10 cellular contexts compared by ENCODE assay signal in genomic region chr11:1756791-1757771, GRCh38. TPM values are rescaled to one million over a fixed set of nuclear protein-coding genes. Genes with fewer than 3 reads are reported as not detected.
DNase-seq lines count a peak whose midpoint lies in the region; ATAC-seq and TF ChIP-seq lines count a peak whose summit lies in the region.
"Had no signal": no experiment of that assay in that cellular context is flagged by ENCODE, and none has a peak within 500 bp of the region (broad histone marks: within the 10 kb centered on the region; RNA-seq: fewer than 3 reads in every experiment).

No MANE protein-coding gene starts in this region.

- peaks cover 48 to 78% (median 60%) of the 10 kb centered on the region in 3 donors for H3K4me1 Mint-ChIP-seq in CD8-positive, alpha-beta memory T cell
- H3K4me1 Mint-ChIP-seq in T-helper 2 cell treated with Interferon-gamma antibody and Interleukin-4, amounts not matched to agents 5 μg/mL and 100 μg/mL, for 36 hours (ENCODE audit: low read depth): peaks cover 38% of the 10 kb centered on the region
- H3K4me1 Mint-ChIP-seq in Caco-2 (ENCODE audit: low read depth, unreplicated experiment): peaks cover under 1% of the 10 kb centered on the region
- H3K4me1 Mint-ChIP-seq: neural crest cell had no signal

- intact Hi-C loops in heart left ventricle (cut with DNase I): no loop called here
- intact Hi-C loops in gastrocnemius medialis (cut with DNase I; ENCODE audit: low total_unique reads): no loop called here
- intact Hi-C loops in Caco-2 (cut with micrococcal nuclease; ENCODE audit: unreplicated experiment): no loop called here

- peak overlapping the region; percentile 42 to 96 (median 84) for H3K27ac Mint-ChIP-seq in CD8-positive, alpha-beta memory T cell
- peak overlapping the region; percentile 84 for H3K27ac Mint-ChIP-seq in T-helper 2 cell treated with Interferon-gamma antibody and Interleukin-4, amounts not matched to agents 5 μg/mL and 100 μg/mL, for 36 hours
- no peak overlapping the region for H3K27ac Mint-ChIP-seq in Caco-2 (ENCODE audit: unreplicated experiment)

- H3K4me3 Mint-ChIP-seq in CD8-positive, alpha-beta memory T cell: peak overlapping the region; percentile 69 to 90 (median 78)
- peak overlapping the region; percentile 76 for H3K4me3 Mint-ChIP-seq in T-helper 2 cell treated with Interferon-gamma antibody and Interleukin-4, amounts not matched to agents 5 μg/mL and 100 μg/mL, for 36 hours
- H3K4me3 Mint-ChIP-seq in Caco-2 (ENCODE audit: unreplicated experiment): no peak overlapping the region
- H3K4me3 Mint-ChIP-seq: neural crest cell had no signal

- no peak overlapping the region for H3K27ac ChIP-seq in CD8-positive, alpha-beta memory T cell (ENCODE audit: low read depth, low read length)
- H3K27ac ChIP-seq in heart left ventricle (peak overlapping the region; percentile 30 to 99 (median 76)), gastrocnemius medialis (peak overlapping the region; percentile 98 to 100 (median 100))

- TF ChIP-seq POLR2A in heart left ventricle (IDR thresholded peaks at IDR 0.05) (no peak), gastrocnemius medialis (IDR thresholded peaks at IDR 0.05) (no peak)

- TF ChIP-seq CTCF in heart left ventricle (IDR thresholded peaks at IDR 0.05): no peak
- no peak for TF ChIP-seq CTCF in gastrocnemius medialis (IDR thresholded peaks at IDR 0.05 in 4 of 5, conservative IDR thresholded peaks at IDR 0.05 in 1 of 5)
- no peak for TF ChIP-seq CTCF in Caco-2 (IDR thresholded peaks at IDR 0.05; ENCODE audit: insufficient read depth in 1 of 2, low read depth in 1 of 2, low read length in 1 of 2, severe bottlenecking in 1 of 2, unreplicated experiment in 1 of 2)

- H3K4me3 ChIP-seq in CD8-positive, alpha-beta memory T cell (ENCODE audit: low read length): peak overlapping the region; percentile 43
- H3K4me3 ChIP-seq in heart left ventricle: peak overlapping the region in 1 of 12 donors; percentile 1
- no peak overlapping the region for H3K4me3 ChIP-seq in gastrocnemius medialis
- no peak overlapping the region for H3K4me3 ChIP-seq in Caco-2 (ENCODE audit: low read depth, low read length)

- H3K36me3 ChIP-seq in CD8-positive, alpha-beta memory T cell (ENCODE audit: insufficient read depth, low read length): no peaks in the 10 kb centered on the region
- H3K36me3 ChIP-seq in heart left ventricle (peaks cover 0 to 85% (median 62%) of the 10 kb centered on the region in 9 donors), gastrocnemius medialis (peaks cover 0 to 67% of the 10 kb centered on the region in 2 donors), Caco-2 (ENCODE audit: control insufficient read depth, insufficient read depth, low read length) (peaks cover 1% of the 10 kb centered on the region)

- no peaks in the 10 kb centered on the region for H3K27me3 ChIP-seq in CD8-positive, alpha-beta memory T cell (ENCODE audit: insufficient read depth, low read length, poor library complexity, severe bottlenecking)
- no peaks in the 10 kb centered on the region for H3K27me3 ChIP-seq in heart left ventricle
- H3K27me3 ChIP-seq in gastrocnemius medialis: no peaks in the 10 kb centered on the region
- no peaks in the 10 kb centered on the region for H3K27me3 ChIP-seq in Caco-2 (replicated peaks; ENCODE audit: control insufficient read depth, insufficient read depth, low read length)

- H3K4me1 ChIP-seq in CD8-positive, alpha-beta memory T cell (ENCODE audit: insufficient read depth, low read length): peaks cover 78% of the 10 kb centered on the region
- peaks cover 9 to 95% (median 70%) of the 10 kb centered on the region in 12 donors for H3K4me1 ChIP-seq in heart left ventricle
- peaks cover 79 to 90% of the 10 kb centered on the region in 2 donors for H3K4me1 ChIP-seq in gastrocnemius medialis
- no peaks in the 10 kb centered on the region; the same call in 1 of the 2 replicates for H3K4me1 ChIP-seq in Caco-2

- ATAC-seq in heart left ventricle (no peak), gastrocnemius medialis (no peak), GM21367 (IDR thresholded peaks at IDR 0.05; ENCODE audit: unreplicated experiment) (no peak)

- DNase-seq in CD8-positive, alpha-beta memory T cell: no peak
- no peak for DNase-seq in T-helper 2 cell treated with Interferon-gamma antibody and Interleukin-4, amounts not matched to agents 5 μg/mL and 100 μg/mL, for 36 hours (ENCODE audit: low spot score)
- peak in 2 of 5 donors; percentile 21 to 57 for DNase-seq in heart left ventricle
- DNase-seq in gastrocnemius medialis: no peak
- DNase-seq in SK-N-DZ (ENCODE audit: low spot score): no peak
- no peak for DNase-seq in effector CD4-positive, alpha-beta T cell
- no peak for DNase-seq in Caco-2
- DNase-seq: NCI-H2227 treated with DMSO at 0.1 percent for 48 hours had no signal

- H3K9me3 Mint-ChIP-seq in CD8-positive, alpha-beta memory T cell: no peaks in the 10 kb centered on the region
- H3K9me3 Mint-ChIP-seq in T-helper 2 cell treated with Interferon-gamma antibody and Interleukin-4, amounts not matched to agents 5 μg/mL and 100 μg/mL, for 36 hours: no peaks in the 10 kb centered on the region
- H3K9me3 Mint-ChIP-seq in Caco-2 (ENCODE audit: unreplicated experiment): no peaks in the 10 kb centered on the region
- H3K9me3 Mint-ChIP-seq: neural crest cell had no signal

- in situ Hi-C loops in gastrocnemius medialis (cut with MboI; ENCODE audit: low sequenced_read_pairs in 4 of 4): no loop called here

- CTCF ChIA-PET in CD8-positive, alpha-beta memory T cell (lab: Charles Lee): interaction anchor here (1.0 to 2.3 kb wide), 5 partner anchors 30 to 395 kb away, joined by 3 to 10 read pairs (median 4); no protein-coding TSS in a partner anchor
- CTCF ChIA-PET in Caco-2 (lab: Charles Lee): interaction anchor here (0.5 to 1.0 kb wide), 2 partner anchors 9 to 28 kb away, joined by 3 read pairs; no protein-coding TSS in a partner anchor

- WGBS in heart left ventricle, 4 donors: 88 to 92% (median 89%) methylated on average over 30 to 41 of the region's 41 CpGs

- POLR2A ChIA-PET in CD8-positive, alpha-beta memory T cell (lab: Charles Lee): interaction anchor here (1.0 to 1.1 kb wide), 2 partner anchors 36 to 96 kb away, joined by 4 read pairs; partner anchors contain the start of gene LSP1
- POLR2A ChIA-PET in Caco-2 (lab: Charles Lee): no interaction called here

- H3K9me3 ChIP-seq in CD8-positive, alpha-beta memory T cell (ENCODE audit: low read length): no peaks in the 10 kb centered on the region
- H3K9me3 ChIP-seq in heart left ventricle: no peaks in the 10 kb centered on the region
- no peaks in the 10 kb centered on the region for H3K9me3 ChIP-seq in gastrocnemius medialis
- H3K9me3 ChIP-seq in Caco-2: no peaks in the 10 kb centered on the region

- peaks cover 0 to 58% (median 5%) of the 10 kb centered on the region in 3 donors for H3K36me3 Mint-ChIP-seq in CD8-positive, alpha-beta memory T cell
- H3K36me3 Mint-ChIP-seq in T-helper 2 cell treated with Interferon-gamma antibody and Interleukin-4, amounts not matched to agents 5 μg/mL and 100 μg/mL, for 36 hours (ENCODE audit: low read depth): peaks cover 16% of the 10 kb centered on the region
- peaks cover 40% of the 10 kb centered on the region for H3K36me3 Mint-ChIP-seq in Caco-2 (ENCODE audit: insufficient read depth, unreplicated experiment)

- no TSS peak for BruUV-seq in Caco-2 (replicated peaks; lab: Mats Ljungman, UMichigan)

- H3K27me3 Mint-ChIP-seq in CD8-positive, alpha-beta memory T cell: no peaks in the 10 kb centered on the region
- no peaks in the 10 kb centered on the region for H3K27me3 Mint-ChIP-seq in T-helper 2 cell treated with Interferon-gamma antibody and Interleukin-4, amounts not matched to agents 5 μg/mL and 100 μg/mL, for 36 hours (ENCODE audit: low read depth)
- no peaks in the 10 kb centered on the region for H3K27me3 Mint-ChIP-seq in Caco-2 (ENCODE audit: insufficient read depth, unreplicated experiment)

RNA-seq across cellular contexts. Expression of gene CTSD, which starts 6.6 kb away (rescaled TPM):
- 100 to 1,000 TPM; 110 to 116 TPM for total RNA-seq in CD8-positive, alpha-beta memory T cell
- polyA plus RNA-seq in CD8-positive, alpha-beta memory T cell: 206 TPM
- total RNA-seq in heart left ventricle (1,000 to 10,000 TPM in 3 of 9 donors, 100 to 1,000 TPM in 6; 580 to 1,779 (median 722) TPM), gastrocnemius medialis (100 to 1,000 TPM; 490 to 981 (median 845) TPM), Caco-2 (2022) (328 and 335 TPM in 2 replicates)
- polyA plus RNA-seq in heart left ventricle: 1,000 to 10,000 TPM in 1 of 2 donors, 100 to 1,000 TPM in 1; 420 to 1,089 TPM
- 77.7 and 81.6 TPM in 2 replicates for polyA plus RNA-seq in SK-N-DZ (2014; cell fraction: cytosol; rRNA removed)
- polyA plus RNA-seq in SK-N-DZ (2014; cell fraction: nucleus; rRNA removed): 46.8 and 46.9 TPM in 2 replicates

RNA-seq across cellular contexts. Expression of gene IFITM10, which starts 6.7 kb away (rescaled TPM):
- total RNA-seq in CD8-positive, alpha-beta memory T cell: under 1 TPM; 0.39 to 0.95 TPM
- 0.10 TPM for polyA plus RNA-seq in CD8-positive, alpha-beta memory T cell
- 1 to 10 TPM in 1 of 9 donors, under 1 TPM in 8; 0.23 to 3.6 (median 0.56) TPM for total RNA-seq in heart left ventricle
- under 1 TPM; 0.12 to 0.19 TPM for polyA plus RNA-seq in heart left ventricle
- 1 to 10 TPM; 1.1 to 7.2 (median 4.9) TPM for total RNA-seq in gastrocnemius medialis
- polyA plus RNA-seq in SK-N-DZ (2014; cell fraction: cytosol; rRNA removed): not detected in 2 replicates
- not detected in 2 replicates for polyA plus RNA-seq in SK-N-DZ (2014; cell fraction: nucleus; rRNA removed)
- total RNA-seq in Caco-2 (2022): 1.3 and 2.7 TPM in 2 replicates
- total RNA-seq: neural crest cell had no signal
